1 cellular context compared by ENCODE assay signal in the genomic region with DNA sequence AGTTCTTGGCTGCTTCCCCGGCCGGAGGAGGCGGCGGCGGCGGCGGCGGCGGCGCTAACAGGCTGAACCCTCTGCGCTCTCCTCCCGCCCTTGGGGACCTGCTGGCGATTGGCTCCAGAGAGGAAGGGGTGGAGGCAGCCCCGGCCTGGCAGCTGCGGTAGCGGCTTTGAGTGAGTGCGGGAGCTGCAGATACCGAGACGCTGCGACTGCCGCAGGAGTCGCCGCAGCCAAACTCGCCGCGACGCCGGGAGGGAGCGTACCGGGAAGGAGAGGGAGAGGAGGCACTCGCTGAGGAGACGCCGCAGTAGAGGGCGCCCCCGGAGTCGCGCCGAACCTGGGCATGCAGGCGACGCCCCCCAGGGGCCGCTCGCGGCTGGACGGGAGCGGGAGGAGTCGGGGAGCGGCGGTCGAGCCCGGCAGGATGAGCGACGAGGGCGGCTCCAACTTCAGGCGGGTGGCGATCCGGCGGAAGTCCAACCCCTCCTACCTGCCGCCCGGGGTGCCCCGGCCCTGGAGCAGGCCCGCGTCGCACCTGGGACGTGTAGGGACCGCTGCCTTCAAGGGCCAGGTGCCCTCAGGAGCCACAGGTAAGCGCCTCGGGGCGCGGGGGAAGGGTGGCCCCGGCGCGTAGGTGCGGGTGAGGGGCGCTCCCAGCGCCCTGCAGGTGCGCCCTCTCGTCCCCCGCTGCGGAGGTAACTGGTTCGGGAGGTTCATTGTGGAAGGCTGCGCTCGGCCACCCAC.
A peak's percentile ranks its signal among the peaks of the same experiment; 100 is the strongest.
TF ChIP-seq lines count a peak whose summit lies in the region.

A gene (plus strand): TSS at position 186 of the 741 bp plus-strand sequence.

TF ChIP-seq in HepG2, 621 proteins besides CTCF, POLR2A, EP300 and RAD21 (continued from another document and continues in another):
- TF ChIP-seq, protein P1, sequence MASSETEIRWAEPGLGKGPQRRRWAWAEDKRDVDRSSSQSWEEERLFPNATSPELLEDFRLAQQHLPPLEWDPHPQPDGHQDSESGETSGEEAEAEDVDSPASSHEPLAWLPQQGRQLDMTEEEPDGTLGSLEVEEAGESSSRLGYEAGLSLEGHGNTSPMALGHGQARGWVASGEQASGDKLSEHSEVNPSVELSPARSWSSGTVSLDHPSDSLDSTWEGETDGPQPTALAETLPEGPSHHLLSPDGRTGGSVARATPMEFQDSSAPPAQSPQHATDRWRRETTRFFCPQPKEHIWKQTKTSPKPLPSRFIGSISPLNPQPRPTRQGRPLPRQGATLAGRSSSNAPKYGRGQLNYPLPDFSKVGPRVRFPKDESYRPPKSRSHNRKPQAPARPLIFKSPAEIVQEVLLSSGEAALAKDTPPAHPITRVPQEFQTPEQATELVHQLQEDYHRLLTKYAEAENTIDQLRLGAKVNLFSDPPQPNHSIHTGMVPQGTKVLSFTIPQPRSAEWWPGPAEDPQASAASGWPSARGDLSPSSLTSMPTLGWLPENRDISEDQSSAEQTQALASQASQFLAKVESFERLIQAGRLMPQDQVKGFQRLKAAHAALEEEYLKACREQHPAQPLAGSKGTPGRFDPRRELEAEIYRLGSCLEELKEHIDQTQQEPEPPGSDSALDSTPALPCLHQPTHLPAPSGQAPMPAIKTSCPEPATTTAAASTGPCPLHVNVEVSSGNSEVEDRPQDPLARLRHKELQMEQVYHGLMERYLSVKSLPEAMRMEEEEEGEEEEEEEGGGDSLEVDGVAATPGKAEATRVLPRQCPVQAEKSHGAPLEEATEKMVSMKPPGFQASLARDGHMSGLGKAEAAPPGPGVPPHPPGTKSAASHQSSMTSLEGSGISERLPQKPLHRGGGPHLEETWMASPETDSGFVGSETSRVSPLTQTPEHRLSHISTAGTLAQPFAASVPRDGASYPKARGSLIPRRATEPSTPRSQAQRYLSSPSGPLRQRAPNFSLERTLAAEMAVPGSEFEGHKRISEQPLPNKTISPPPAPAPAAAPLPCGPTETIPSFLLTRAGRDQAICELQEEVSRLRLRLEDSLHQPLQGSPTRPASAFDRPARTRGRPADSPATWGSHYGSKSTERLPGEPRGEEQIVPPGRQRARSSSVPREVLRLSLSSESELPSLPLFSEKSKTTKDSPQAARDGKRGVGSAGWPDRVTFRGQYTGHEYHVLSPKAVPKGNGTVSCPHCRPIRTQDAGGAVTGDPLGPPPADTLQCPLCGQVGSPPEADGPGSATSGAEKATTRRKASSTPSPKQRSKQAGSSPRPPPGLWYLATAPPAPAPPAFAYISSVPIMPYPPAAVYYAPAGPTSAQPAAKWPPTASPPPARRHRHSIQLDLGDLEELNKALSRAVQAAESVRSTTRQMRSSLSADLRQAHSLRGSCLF (CRISPR knock-in tag; IDR thresholded peaks at IDR 0.05; ENCODE audit: borderline replicate concordance), result 0 out of 2 replicates have a peak, but pooled peaks have one; percentile 65
- TF ChIP-seq GLI4 (CRISPR knock-in tag; IDR thresholded peaks at IDR 0.05; ENCODE audit: borderline replicate concordance), result 0 out of 2 replicates have a peak, but pooled peaks have one; percentile 32
- TF ChIP-seq KLF12 (CRISPR knock-in tag; IDR thresholded peaks at IDR 0.05; ENCODE audit: borderline replicate concordance), result 0 out of 2 replicates have a peak, but pooled peaks have one; percentile 41
- TF ChIP-seq, protein P2, sequence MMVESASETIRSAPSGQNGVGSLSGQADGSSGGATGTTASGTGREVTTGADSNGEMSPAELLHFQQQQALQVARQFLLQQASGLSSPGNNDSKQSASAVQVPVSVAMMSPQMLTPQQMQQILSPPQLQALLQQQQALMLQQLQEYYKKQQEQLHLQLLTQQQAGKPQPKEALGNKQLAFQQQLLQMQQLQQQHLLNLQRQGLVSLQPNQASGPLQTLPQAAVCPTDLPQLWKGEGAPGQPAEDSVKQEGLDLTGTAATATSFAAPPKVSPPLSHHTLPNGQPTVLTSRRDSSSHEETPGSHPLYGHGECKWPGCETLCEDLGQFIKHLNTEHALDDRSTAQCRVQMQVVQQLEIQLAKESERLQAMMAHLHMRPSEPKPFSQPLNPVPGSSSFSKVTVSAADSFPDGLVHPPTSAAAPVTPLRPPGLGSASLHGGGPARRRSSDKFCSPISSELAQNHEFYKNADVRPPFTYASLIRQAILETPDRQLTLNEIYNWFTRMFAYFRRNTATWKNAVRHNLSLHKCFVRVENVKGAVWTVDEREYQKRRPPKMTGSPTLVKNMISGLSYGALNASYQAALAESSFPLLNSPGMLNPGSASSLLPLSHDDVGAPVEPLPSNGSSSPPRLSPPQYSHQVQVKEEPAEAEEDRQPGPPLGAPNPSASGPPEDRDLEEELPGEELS (CRISPR knock-in tag; IDR thresholded peaks at IDR 0.05), result 0 out of 2 replicates have a peak, but pooled peaks have one; percentile 12
- TF ChIP-seq CCDC6 (CRISPR knock-in tag; IDR thresholded peaks at IDR 0.05), result peak; percentile 65; the same call in 1 of the 2 replicates
- no peak for TF ChIP-seq ZNF17 (CRISPR knock-in tag; IDR thresholded peaks at IDR 0.05)
- TF ChIP-seq MEF2D (CRISPR knock-in tag; IDR thresholded peaks at IDR 0.05), result no peak
- no peak for TF ChIP-seq MBD4 (IDR thresholded peaks at IDR 0.05; ENCODE audit: borderline replicate concordance, low read length)
- TF ChIP-seq MXI1 (IDR thresholded peaks at IDR 0.05; ENCODE audit: borderline replicate concordance, low read depth, low read length), result no peak
- TF ChIP-seq, protein P3, sequence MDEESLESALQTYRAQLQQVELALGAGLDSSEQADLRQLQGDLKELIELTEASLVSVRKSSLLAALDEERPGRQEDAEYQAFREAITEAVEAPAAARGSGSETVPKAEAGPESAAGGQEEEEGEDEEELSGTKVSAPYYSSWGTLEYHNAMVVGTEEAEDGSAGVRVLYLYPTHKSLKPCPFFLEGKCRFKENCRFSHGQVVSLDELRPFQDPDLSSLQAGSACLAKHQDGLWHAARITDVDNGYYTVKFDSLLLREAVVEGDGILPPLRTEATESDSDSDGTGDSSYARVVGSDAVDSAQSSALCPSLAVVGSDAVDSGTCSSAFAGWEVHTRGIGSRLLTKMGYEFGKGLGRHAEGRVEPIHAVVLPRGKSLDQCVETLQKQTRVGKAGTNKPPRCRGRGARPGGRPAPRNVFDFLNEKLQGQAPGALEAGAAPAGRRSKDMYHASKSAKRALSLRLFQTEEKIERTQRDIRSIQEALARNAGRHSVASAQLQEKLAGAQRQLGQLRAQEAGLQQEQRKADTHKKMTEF (CRISPR knock-in tag; IDR thresholded peaks at IDR 0.05), result peak; percentile 83
- TF ChIP-seq PHF20 (CRISPR knock-in tag; IDR thresholded peaks at IDR 0.05), result peak; percentile 44; the same call in 1 of the 2 replicates
- TF ChIP-seq, protein P4, sequence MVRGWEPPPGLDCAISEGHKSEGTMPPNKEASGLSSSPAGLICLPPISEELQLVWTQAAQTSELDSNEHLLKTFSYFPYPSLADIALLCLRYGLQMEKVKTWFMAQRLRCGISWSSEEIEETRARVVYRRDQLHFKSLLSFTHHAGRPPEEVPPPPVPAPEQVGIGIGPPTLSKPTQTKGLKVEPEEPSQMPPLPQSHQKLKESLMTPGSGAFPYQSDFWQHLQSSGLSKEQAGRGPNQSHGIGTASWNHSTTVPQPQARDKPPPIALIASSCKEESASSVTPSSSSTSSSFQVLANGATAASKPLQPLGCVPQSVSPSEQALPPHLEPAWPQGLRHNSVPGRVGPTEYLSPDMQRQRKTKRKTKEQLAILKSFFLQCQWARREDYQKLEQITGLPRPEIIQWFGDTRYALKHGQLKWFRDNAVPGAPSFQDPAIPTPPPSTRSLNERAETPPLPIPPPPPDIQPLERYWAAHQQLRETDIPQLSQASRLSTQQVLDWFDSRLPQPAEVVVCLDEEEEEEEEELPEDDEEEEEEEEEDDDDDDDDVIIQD (CRISPR knock-in tag; IDR thresholded peaks at IDR 0.05; ENCODE audit: low read depth), result 0 out of 2 replicates have a peak, but pooled peaks have one; percentile 32
- peak; percentile 66 for TF ChIP-seq PHF21A (CRISPR knock-in tag; IDR thresholded peaks at IDR 0.05)
- TF ChIP-seq RFX5 (IDR thresholded peaks at IDR 0.05; ENCODE audit: low read depth, low read length), result no peak
- no peak for TF ChIP-seq ZNF326 (CRISPR knock-in tag; IDR thresholded peaks at IDR 0.05; ENCODE audit: borderline replicate concordance)
- TF ChIP-seq, protein P5, sequence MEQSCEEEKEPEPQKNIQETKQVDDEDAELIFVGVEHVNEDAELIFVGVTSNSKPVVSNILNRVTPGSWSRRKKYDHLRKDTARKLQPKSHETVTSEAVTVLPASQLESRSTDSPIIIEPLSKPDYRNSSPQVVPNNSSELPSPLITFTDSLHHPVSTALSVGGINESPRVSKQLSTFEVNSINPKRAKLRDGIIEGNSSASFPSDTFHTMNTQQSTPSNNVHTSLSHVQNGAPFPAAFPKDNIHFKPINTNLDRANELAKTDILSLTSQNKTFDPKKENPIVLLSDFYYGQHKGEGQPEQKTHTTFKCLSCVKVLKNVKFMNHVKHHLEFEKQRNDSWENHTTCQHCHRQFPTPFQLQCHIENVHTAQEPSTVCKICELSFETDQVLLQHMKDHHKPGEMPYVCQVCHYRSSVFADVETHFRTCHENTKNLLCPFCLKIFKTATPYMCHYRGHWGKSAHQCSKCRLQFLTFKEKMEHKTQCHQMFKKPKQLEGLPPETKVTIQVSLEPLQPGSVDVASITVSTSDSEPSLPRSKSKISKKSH (CRISPR knock-in tag; IDR thresholded peaks at IDR 0.05; ENCODE audit: borderline replicate concordance), result peak; percentile 74; the same call in 1 of the 2 replicates
- peak; percentile 36; the same call in 1 of the 2 replicates for TF ChIP-seq BCL6 (CRISPR knock-in tag; IDR thresholded peaks at IDR 0.05)
- peak; percentile 14; the same call in 1 of the 2 replicates for TF ChIP-seq SPEN (CRISPR knock-in tag; IDR thresholded peaks at IDR 0.05; ENCODE audit: low read depth)
- TF ChIP-seq, protein P6, sequence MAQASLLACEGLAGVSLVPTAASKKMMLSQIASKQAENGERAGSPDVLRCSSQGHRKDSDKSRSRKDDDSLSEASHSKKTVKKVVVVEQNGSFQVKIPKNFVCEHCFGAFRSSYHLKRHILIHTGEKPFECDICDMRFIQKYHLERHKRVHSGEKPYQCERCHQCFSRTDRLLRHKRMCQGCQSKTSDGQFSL (CRISPR knock-in tag; IDR thresholded peaks at IDR 0.05), result 0 out of 2 replicates have a peak, but pooled peaks have one; percentile 21
- TF ChIP-seq, protein P7, sequence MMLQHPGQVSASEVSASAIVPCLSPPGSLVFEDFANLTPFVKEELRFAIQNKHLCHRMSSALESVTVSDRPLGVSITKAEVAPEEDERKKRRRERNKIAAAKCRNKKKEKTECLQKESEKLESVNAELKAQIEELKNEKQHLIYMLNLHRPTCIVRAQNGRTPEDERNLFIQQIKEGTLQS (CRISPR knock-in tag; IDR thresholded peaks at IDR 0.05), result no peak
- peak; percentile 84; the same call in 1 of the 2 replicates for TF ChIP-seq ZNF430 (CRISPR knock-in tag; IDR thresholded peaks at IDR 0.05)
- TF ChIP-seq YEATS2 (CRISPR knock-in tag; IDR thresholded peaks at IDR 0.05; ENCODE audit: borderline replicate concordance), result no peak
- peak; percentile 74; the same call in 1 of the 2 replicates for TF ChIP-seq FOXC1 (CRISPR knock-in tag; IDR thresholded peaks at IDR 0.05; ENCODE audit: borderline replicate concordance)
- TF ChIP-seq ZNF33B (CRISPR knock-in tag; IDR thresholded peaks at IDR 0.05), result no peak; the same call in 1 of the 2 replicates
- TF ChIP-seq, protein P8, sequence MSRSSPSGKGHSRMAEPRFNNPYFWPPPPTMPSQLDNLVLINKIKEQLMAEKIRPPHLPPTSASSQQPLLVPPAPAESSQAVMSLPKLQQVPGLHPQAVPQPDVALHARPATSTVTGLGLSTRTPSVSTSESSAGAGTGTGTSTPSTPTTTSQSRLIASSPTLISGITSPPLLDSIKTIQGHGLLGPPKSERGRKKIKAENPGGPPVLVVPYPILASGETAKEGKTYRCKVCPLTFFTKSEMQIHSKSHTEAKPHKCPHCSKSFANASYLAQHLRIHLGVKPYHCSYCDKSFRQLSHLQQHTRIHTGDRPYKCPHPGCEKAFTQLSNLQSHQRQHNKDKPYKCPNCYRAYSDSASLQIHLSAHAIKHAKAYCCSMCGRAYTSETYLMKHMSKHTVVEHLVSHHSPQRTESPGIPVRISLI (CRISPR knock-in tag; IDR thresholded peaks at IDR 0.05; ENCODE audit: borderline replicate concordance), result peak; percentile 58; the same call in 1 of the 2 replicates
- TF ChIP-seq, protein P9, sequence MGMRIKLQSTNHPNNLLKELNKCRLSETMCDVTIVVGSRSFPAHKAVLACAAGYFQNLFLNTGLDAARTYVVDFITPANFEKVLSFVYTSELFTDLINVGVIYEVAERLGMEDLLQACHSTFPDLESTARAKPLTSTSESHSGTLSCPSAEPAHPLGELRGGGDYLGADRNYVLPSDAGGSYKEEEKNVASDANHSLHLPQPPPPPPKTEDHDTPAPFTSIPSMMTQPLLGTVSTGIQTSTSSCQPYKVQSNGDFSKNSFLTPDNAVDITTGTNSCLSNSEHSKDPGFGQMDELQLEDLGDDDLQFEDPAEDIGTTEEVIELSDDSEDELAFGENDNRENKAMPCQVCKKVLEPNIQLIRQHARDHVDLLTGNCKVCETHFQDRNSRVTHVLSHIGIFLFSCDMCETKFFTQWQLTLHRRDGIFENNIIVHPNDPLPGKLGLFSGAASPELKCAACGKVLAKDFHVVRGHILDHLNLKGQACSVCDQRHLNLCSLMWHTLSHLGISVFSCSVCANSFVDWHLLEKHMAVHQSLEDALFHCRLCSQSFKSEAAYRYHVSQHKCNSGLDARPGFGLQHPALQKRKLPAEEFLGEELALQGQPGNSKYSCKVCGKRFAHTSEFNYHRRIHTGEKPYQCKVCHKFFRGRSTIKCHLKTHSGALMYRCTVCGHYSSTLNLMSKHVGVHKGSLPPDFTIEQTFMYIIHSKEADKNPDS (CRISPR knock-in tag; IDR thresholded peaks at IDR 0.05), result 0 out of 2 replicates have a peak, but pooled peaks have one; percentile 74
- peak; percentile 63; the same call in 1 of the 2 replicates for TF ChIP-seq HOXA3 (CRISPR knock-in tag; IDR thresholded peaks at IDR 0.05)
- TF ChIP-seq MXD4 (CRISPR knock-in tag; IDR thresholded peaks at IDR 0.05), result peak; percentile 61; the same call in 1 of the 2 replicates
- TF ChIP-seq ZNF891 (CRISPR knock-in tag; IDR thresholded peaks at IDR 0.05), result peak; percentile 67; the same call in 1 of the 2 replicates
- peak; percentile 61 for TF ChIP-seq ZSCAN25 (CRISPR knock-in tag; IDR thresholded peaks at IDR 0.05)
- TF ChIP-seq JUN (CRISPR knock-in tag; IDR thresholded peaks at IDR 0.05), result no peak
- TF ChIP-seq, protein P10, sequence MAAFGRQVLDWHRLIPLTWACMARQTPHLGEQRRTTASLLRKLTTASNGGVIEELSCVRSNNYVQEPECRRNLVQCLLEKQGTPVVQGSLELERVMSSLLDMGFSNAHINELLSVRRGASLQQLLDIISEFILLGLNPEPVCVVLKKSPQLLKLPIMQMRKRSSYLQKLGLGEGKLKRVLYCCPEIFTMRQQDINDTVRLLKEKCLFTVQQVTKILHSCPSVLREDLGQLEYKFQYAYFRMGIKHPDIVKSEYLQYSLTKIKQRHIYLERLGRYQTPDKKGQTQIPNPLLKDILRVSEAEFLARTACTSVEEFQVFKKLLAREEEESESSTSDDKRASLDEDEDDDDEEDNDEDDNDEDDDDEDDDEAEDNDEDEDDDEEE (CRISPR knock-in tag; IDR thresholded peaks at IDR 0.05), result peak; percentile 83; the same call in 1 of the 2 replicates
- no peak for TF ChIP-seq GTF2F1 (IDR thresholded peaks at IDR 0.05; ENCODE audit: low read length)
- peak; percentile 85; the same call in 1 of the 2 replicates for TF ChIP-seq GABPB1 (CRISPR knock-in tag; IDR thresholded peaks at IDR 0.05)
- TF ChIP-seq ZNF567 (CRISPR knock-in tag; IDR thresholded peaks at IDR 0.05; ENCODE audit: borderline replicate concordance), result no peak
